1 cellular context compared by ENCODE assay signal in genomic region chr6:27830665-27831433, GRCh38.
TF ChIP-seq lines count a peak whose summit lies in the region.
"Not testable (repeated sequence)": the region's sequence is repeated elsewhere in the genome, so short reads cannot be mapped to it uniquely, and the experiment has no call there.

No MANE protein-coding gene starts in this region.

TF ChIP-seq in K562, 482 proteins besides CTCF, POLR2A, EP300 and RAD21 (continued from another document):
- TF ChIP-seq, protein P1, sequence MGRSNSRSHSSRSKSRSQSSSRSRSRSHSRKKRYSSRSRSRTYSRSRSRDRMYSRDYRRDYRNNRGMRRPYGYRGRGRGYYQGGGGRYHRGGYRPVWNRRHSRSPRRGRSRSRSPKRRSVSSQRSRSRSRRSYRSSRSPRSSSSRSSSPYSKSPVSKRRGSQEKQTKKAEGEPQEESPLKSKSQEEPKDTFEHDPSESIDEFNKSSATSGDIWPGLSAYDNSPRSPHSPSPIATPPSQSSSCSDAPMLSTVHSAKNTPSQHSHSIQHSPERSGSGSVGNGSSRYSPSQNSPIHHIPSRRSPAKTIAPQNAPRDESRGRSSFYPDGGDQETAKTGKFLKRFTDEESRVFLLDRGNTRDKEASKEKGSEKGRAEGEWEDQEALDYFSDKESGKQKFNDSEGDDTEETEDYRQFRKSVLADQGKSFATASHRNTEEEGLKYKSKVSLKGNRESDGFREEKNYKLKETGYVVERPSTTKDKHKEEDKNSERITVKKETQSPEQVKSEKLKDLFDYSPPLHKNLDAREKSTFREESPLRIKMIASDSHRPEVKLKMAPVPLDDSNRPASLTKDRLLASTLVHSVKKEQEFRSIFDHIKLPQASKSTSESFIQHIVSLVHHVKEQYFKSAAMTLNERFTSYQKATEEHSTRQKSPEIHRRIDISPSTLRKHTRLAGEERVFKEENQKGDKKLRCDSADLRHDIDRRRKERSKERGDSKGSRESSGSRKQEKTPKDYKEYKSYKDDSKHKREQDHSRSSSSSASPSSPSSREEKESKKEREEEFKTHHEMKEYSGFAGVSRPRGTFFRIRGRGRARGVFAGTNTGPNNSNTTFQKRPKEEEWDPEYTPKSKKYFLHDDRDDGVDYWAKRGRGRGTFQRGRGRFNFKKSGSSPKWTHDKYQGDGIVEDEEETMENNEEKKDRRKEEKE (IDR thresholded peaks at IDR 0.05; ENCODE audit: borderline replicate concordance in 1 of 2, control insufficient read depth in 1 of 2, low read depth in 2 of 2, low read length in 1 of 2) = peak in 1 of 2 experiments; percentile 83; a peak in 1 of 4 replicates
- 0 out of 4 replicates have a peak, but pooled peaks of 1 of the 2 experiments have one; percentile 24 for TF ChIP-seq SRF (CRISPR knock-in tag; IDR thresholded peaks at IDR 0.05)
- peak; percentile 41 to 45; a peak in 2 of 4 replicates for TF ChIP-seq TBL1XR1 (IDR thresholded peaks at IDR 0.05; ENCODE audit: low read length in 2 of 2)
- TF ChIP-seq MBD2 (IDR thresholded peaks at IDR 0.05; ENCODE audit: borderline replicate concordance, low read depth) = 0 out of 2 replicates have a peak, but pooled peaks have one; percentile 15
- TF ChIP-seq ERF (CRISPR knock-in tag; IDR thresholded peaks at IDR 0.05) = peak; percentile 63; the same call in 1 of the 2 replicates
- TF ChIP-seq CTBP1 (IDR thresholded peaks at IDR 0.05; ENCODE audit: borderline replicate concordance) = peak; percentile 61
- peak; percentile 96; the same call in 1 of the 2 replicates for TF ChIP-seq THRAP3 (IDR thresholded peaks at IDR 0.05; ENCODE audit: borderline replicate concordance)
- peak; percentile 23; the same call in 1 of the 2 replicates for TF ChIP-seq GABPB1 (CRISPR knock-in tag; IDR thresholded peaks at IDR 0.05)
- TF ChIP-seq NONO (IDR thresholded peaks at IDR 0.05; ENCODE audit: low read depth in 2 of 2, low read length in 1 of 2) = 0 out of 4 replicates have a peak, but pooled peaks of 1 of the 2 experiments have one; percentile 8
- TF ChIP-seq ZBTB5 (IDR thresholded peaks at IDR 0.05) = peak; percentile 77
- 0 out of 4 replicates have a peak, but pooled peaks of 1 of the 2 experiments have one; percentile 18 for TF ChIP-seq ETV6 (IDR thresholded peaks at IDR 0.05; ENCODE audit: borderline replicate concordance in 1 of 2, low read depth in 2 of 2, low read length in 1 of 2)
- not testable (repeated sequence) for TF ChIP-seq ETV6 (CRISPR knock-in tag; IDR thresholded peaks at IDR 0.05; ENCODE audit: borderline replicate concordance); ATF3 (IDR thresholded peaks at IDR 0.05); MYC (IDR thresholded peaks at IDR 0.05; ENCODE audit: low read depth, low read length); TOE1 (CRISPR knock-in tag; IDR thresholded peaks at IDR 0.05; ENCODE audit: borderline replicate concordance, low read depth)
- 0 out of 2 replicates have a peak, but pooled peaks have one; percentile 16 for TF ChIP-seq NCOA1 (IDR thresholded peaks at IDR 0.05; ENCODE audit: low read depth)
- TF ChIP-seq HBP1 (CRISPR knock-in tag; IDR thresholded peaks at IDR 0.05) = 0 out of 2 replicates have a peak, but pooled peaks have one; percentile 41
- TF ChIP-seq HLTF (IDR thresholded peaks at IDR 0.05) = peak; percentile 49; the same call in 1 of the 2 replicates
- TF ChIP-seq KLF6 (CRISPR knock-in tag; IDR thresholded peaks at IDR 0.05; ENCODE audit: borderline replicate concordance) = 0 out of 2 replicates have a peak, but pooled peaks have one; percentile 9
- TF ChIP-seq TEAD1 (CRISPR knock-in tag; IDR thresholded peaks at IDR 0.05) = peak in 1 of 2 experiments; percentile 50; a peak in 2 of 4 replicates
- 0 out of 2 replicates have a peak, but pooled peaks have one; percentile 10 for TF ChIP-seq SMAD3 (CRISPR knock-in tag; conservative IDR thresholded peaks at IDR 0.05)
- peak; percentile 50 for TF ChIP-seq TAF1 (IDR thresholded peaks at IDR 0.05; ENCODE audit: control insufficient read depth, extremely low read depth, insufficient read depth, low read length, severe bottlenecking)
- peak; percentile 47; the same call in 1 of the 2 replicates for TF ChIP-seq CBX1 (IDR thresholded peaks at IDR 0.05; ENCODE audit: low read depth)
- peak in 1 of 2 experiments; percentile 18; a peak in 1 of 4 replicates for TF ChIP-seq FOXA3 (CRISPR knock-in tag; conservative IDR thresholded peaks at IDR 0.05 in 1 of 2, IDR thresholded peaks at IDR 0.05 in 1 of 2)
- TF ChIP-seq CHD2 (IDR thresholded peaks at IDR 0.05; ENCODE audit: low read depth, low read length) = peak; percentile 63
- TF ChIP-seq SOX6 (IDR thresholded peaks at IDR 0.05) = 0 out of 2 replicates have a peak, but pooled peaks have one; percentile 12
- TF ChIP-seq ATF3 (CRISPR knock-in tag; conservative IDR thresholded peaks at IDR 0.05) = peak; percentile 90
- TF ChIP-seq MYC (CRISPR knock-in tag; IDR thresholded peaks at IDR 0.05; ENCODE audit: borderline replicate concordance, low read depth) = peak; percentile 70; the same call in 1 of the 2 replicates
- TF ChIP-seq, protein P2, sequence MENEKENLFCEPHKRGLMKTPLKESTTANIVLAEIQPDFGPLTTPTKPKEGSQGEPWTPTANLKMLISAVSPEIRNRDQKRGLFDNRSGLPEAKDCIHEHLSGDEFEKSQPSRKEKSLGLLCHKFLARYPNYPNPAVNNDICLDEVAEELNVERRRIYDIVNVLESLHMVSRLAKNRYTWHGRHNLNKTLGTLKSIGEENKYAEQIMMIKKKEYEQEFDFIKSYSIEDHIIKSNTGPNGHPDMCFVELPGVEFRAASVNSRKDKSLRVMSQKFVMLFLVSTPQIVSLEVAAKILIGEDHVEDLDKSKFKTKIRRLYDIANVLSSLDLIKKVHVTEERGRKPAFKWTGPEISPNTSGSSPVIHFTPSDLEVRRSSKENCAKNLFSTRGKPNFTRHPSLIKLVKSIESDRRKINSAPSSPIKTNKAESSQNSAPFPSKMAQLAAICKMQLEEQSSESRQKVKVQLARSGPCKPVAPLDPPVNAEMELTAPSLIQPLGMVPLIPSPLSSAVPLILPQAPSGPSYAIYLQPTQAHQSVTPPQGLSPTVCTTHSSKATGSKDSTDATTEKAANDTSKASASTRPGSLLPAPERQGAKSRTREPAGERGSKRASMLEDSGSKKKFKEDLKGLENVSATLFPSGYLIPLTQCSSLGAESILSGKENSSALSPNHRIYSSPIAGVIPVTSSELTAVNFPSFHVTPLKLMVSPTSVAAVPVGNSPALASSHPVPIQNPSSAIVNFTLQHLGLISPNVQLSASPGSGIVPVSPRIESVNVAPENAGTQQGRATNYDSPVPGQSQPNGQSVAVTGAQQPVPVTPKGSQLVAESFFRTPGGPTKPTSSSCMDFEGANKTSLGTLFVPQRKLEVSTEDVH (IDR thresholded peaks at IDR 0.05; ENCODE audit: low read depth, partially characterized antibody) = peak; percentile 14
- TF ChIP-seq IFI16 (CRISPR knock-in tag; IDR thresholded peaks at IDR 0.05) = 0 out of 2 replicates have a peak, but pooled peaks have one; percentile 30
- TF ChIP-seq PTBP1 (IDR thresholded peaks at IDR 0.05; ENCODE audit: low read depth, low read length) = peak; percentile 67
- TF ChIP-seq, protein P3, sequence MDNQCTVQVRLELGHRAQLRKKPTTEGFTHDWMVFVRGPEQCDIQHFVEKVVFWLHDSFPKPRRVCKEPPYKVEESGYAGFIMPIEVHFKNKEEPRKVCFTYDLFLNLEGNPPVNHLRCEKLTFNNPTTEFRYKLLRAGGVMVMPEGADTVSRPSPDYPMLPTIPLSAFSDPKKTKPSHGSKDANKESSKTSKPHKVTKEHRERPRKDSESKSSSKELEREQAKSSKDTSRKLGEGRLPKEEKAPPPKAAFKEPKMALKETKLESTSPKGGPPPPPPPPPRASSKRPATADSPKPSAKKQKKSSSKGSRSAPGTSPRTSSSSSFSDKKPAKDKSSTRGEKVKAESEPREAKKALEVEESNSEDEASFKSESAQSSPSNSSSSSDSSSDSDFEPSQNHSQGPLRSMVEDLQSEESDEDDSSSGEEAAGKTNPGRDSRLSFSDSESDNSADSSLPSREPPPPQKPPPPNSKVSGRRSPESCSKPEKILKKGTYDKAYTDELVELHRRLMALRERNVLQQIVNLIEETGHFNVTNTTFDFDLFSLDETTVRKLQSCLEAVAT (IDR thresholded peaks at IDR 0.05) = peak; percentile 96 to 97
- TF ChIP-seq TOE1 (IDR thresholded peaks at IDR 0.05; ENCODE audit: borderline replicate concordance) = peak; percentile 53; the same call in 1 of the 2 replicates
- peak; percentile 21; the same call in 1 of the 2 replicates for TF ChIP-seq ARID1B (IDR thresholded peaks at IDR 0.05)
